Comparison of ENCODE assay signal across 14 cellular contexts in genomic region chr2:72719416-72719815, GRCh38.
DNase-seq lines count a peak whose midpoint lies in the region; ATAC-seq, FAIRE-seq and TF ChIP-seq lines count a peak whose summit lies in the region.
"Had no signal": no experiment of that assay in that cellular context is flagged by ENCODE, and none has a peak within 500 bp of the region (broad histone marks: within the 10 kb centered on the region; RNA-seq: fewer than 3 reads in every experiment).

No MANE protein-coding gene starts in this region.

- H3K27ac ChIP-seq in HepG2 (ENCODE audit: extremely low read length, insufficient read depth, low read length): no peak overlapping the region
- H3K27ac ChIP-seq in right lobe of liver: no peak overlapping the region
- H3K27ac ChIP-seq in iPS-18a (ENCODE audit: low read length): peak overlapping the region; percentile 87
- H3K27ac ChIP-seq: parathyroid adenoma had no signal

- WGBS in HepG2 (ENCODE audit: low lambda C conversion rate): 87% methylated on average over 4 of the region's 4 CpGs
- 77% methylated on average over 4 of the region's 4 CpGs for WGBS in right lobe of liver (ENCODE audit: insufficient coverage, low coverage, low lambda C conversion rate, missing lambda C conversion rate)

- H3K4me3 ChIP-seq in HepG2 (replicated peaks in 1 of 3; ENCODE audit: insufficient read depth in 1 of 3, low read depth in 2 of 3, low read length in 3 of 3) (no peak overlapping the region), right lobe of liver (no peak overlapping the region), iPS-18a (ENCODE audit: low read length) (peak overlapping the region; percentile 51)

- CTCF ChIA-PET in HepG2 (lab: Yijun Ruan, JAX; ENCODE audit: low intra/inter-chr PET ratio, low total read pairs): no interaction called here
- CTCF ChIA-PET in WTC11 (lab: Charles Lee): interaction anchor here (0.5 to 1.8 kb wide), 3 partner anchors 143 to 174 kb away, joined by 3 to 6 read pairs (median 3); partner anchors contain the start of gene SPR

- no peak overlapping the region for H3K9ac ChIP-seq in HepG2 (ENCODE audit: insufficient read depth, low read depth, low read length)
- peak overlapping the region; percentile 51 for H3K9ac ChIP-seq in iPS-18a (ENCODE audit: low read length)
- H3K9ac ChIP-seq: parathyroid adenoma had no signal

- ATAC-seq in HepG2 (no peak), right lobe of liver (no peak), WTC11 (peak; percentile 93), GM21717 (IDR thresholded peaks at IDR 0.05; ENCODE audit: unreplicated experiment) (no peak), HG03139 (IDR thresholded peaks at IDR 0.05; ENCODE audit: unreplicated experiment) (no peak)
- ATAC-seq: left lobe of liver, T-helper 17 cell had no signal

- H3K4me1 ChIP-seq in HepG2 (ENCODE audit: insufficient read depth, low read length) (peaks cover 37% of the 10 kb centered on the region), right lobe of liver (peaks cover 0 to 16% (median 8%) of the 10 kb centered on the region in 4 donors), iPS-18a (ENCODE audit: control insufficient read depth, low read depth, low read length) (peaks cover 17% of the 10 kb centered on the region)
- H3K4me1 ChIP-seq: BE2C had no signal

- POLR2A ChIA-PET in HepG2 (lab: Yijun Ruan, JAX) (no interaction called here), WTC11 (lab: Charles Lee) (no interaction called here)

- H3K9me3 ChIP-seq in HepG2 (ENCODE audit: low read length) (no peaks in the 10 kb centered on the region), right lobe of liver (no peaks in the 10 kb centered on the region), iPS-18a (ENCODE audit: control insufficient read depth, low read depth, low read length) (no peaks in the 10 kb centered on the region)
- H3K9me3 ChIP-seq: BE2C had no signal

- TF ChIP-seq RAD21 in HepG2 (CRISPR knock-in tag; IDR thresholded peaks at IDR 0.05): no peak

- intact Hi-C loops in HepG2 (cut with micrococcal nuclease; ENCODE audit: unreplicated experiment): no loop called here
- intact Hi-C loops in right lobe of liver (cut with DNase I): no loop called here

- peak overlapping the region; percentile 36 for H3K4me3 Mint-ChIP-seq in WTC11
- H3K4me3 Mint-ChIP-seq: T-helper 17 cell had no signal

- no peaks in the 10 kb centered on the region; a peak in 1 of 5 replicates for H3K36me3 ChIP-seq in HepG2 (replicated peaks in 1 of 2; ENCODE audit: control insufficient read depth in 1 of 2, insufficient read depth in 2 of 2, low read length in 2 of 2)
- no peaks in the 10 kb centered on the region for H3K36me3 ChIP-seq in right lobe of liver
- H3K36me3 ChIP-seq in iPS-18a (ENCODE audit: control insufficient read depth, low read depth, low read length): peaks cover 3% of the 10 kb centered on the region
- H3K36me3 ChIP-seq: BE2C had no signal

- in situ Hi-C loops in HepG2 (cut with HindIII; ENCODE audit: extremely low pct_ligation_motif_present, low pct_unique_long_range_greater_than_20kb): no loop called here

- TF ChIP-seq CTCF in HepG2 (CRISPR knock-in tag; IDR thresholded peaks at IDR 0.05): no peak
- TF ChIP-seq CTCF in right lobe of liver (IDR thresholded peaks at IDR 0.05): no peak
- no peak for TF ChIP-seq CTCF in WTC11 (IDR thresholded peaks at IDR 0.05)

- H3K9me3 Mint-ChIP-seq in WTC11: no peaks in the 10 kb centered on the region

- no peak for TF ChIP-seq EP300 in HepG2 (IDR thresholded peaks at IDR 0.05; ENCODE audit: low read depth in 2 of 2, low read length in 2 of 2)
- TF ChIP-seq EP300 in HepG2 (CRISPR knock-in tag; IDR thresholded peaks at IDR 0.05; ENCODE audit: borderline replicate concordance): no peak

- BruUV-seq in HepG2 (replicated peaks; lab: Mats Ljungman, UMichigan): no TSS peak

- DNase-seq in HepG2 (ENCODE audit: low spot score) (no peak), right lobe of liver (no peak), WTC11 (ENCODE audit: low spot score) (peak; percentile 29), Kasumi-1 (lab: John Stamatoyannopoulos, UW) (no peak), NCI-H524 (lab: John Stamatoyannopoulos, UW) (no peak)
- DNase-seq: BE2C; NCI-H1694; stimulated activated CD4-positive, alpha-beta T cell treated with anti-CD3 and anti-CD28 coated beads, Interleukin-4, amount 100 ng/mL, for 4 hours; T-helper 17 cell had no signal

- no peaks in the 10 kb centered on the region for H4K20me1 ChIP-seq in HepG2 (ENCODE audit: insufficient read depth, low read length)

- no peaks in the 10 kb centered on the region for H3K27me3 ChIP-seq in HepG2 (ENCODE audit: control insufficient read depth in 1 of 2, insufficient read depth in 2 of 2, low read length in 2 of 2)
- no peaks in the 10 kb centered on the region for H3K27me3 ChIP-seq in right lobe of liver
- H3K27me3 ChIP-seq in iPS-18a (ENCODE audit: control insufficient read depth, insufficient read depth, low read length): no peaks in the 10 kb centered on the region
- H3K27me3 ChIP-seq: BE2C had no signal

- no peaks in the 10 kb centered on the region for H3K36me3 Mint-ChIP-seq in WTC11

- no peaks in the 10 kb centered on the region for H3K27me3 Mint-ChIP-seq in WTC11 (ENCODE audit: low read depth)
- H3K27me3 Mint-ChIP-seq: T-helper 17 cell had no signal

- no peaks in the 10 kb centered on the region for H3K79me2 ChIP-seq in HepG2 (ENCODE audit: insufficient read depth, low read length)

- TF ChIP-seq POLR2A in HepG2 (IDR thresholded peaks at IDR 0.05; ENCODE audit: insufficient read depth in 1 of 2, low read depth in 2 of 2, low read length in 2 of 2) (no peak), right lobe of liver (IDR thresholded peaks at IDR 0.05) (no peak)

- peaks cover 39% of the 10 kb centered on the region for H3K4me1 Mint-ChIP-seq in WTC11
- H3K4me1 Mint-ChIP-seq: T-helper 17 cell had no signal

- H3K4me2 ChIP-seq in HepG2 (ENCODE audit: low read depth, low read length): no peak overlapping the region

- H3K27ac Mint-ChIP-seq in WTC11: peak overlapping the region; percentile 91
- H3K27ac Mint-ChIP-seq: T-helper 17 cell had no signal

- no peak overlapping the region for H2AFZ ChIP-seq in HepG2 (ENCODE audit: low read length)
- H2AFZ ChIP-seq: parathyroid adenoma had no signal

- no peak for FAIRE-seq in HepG2 (lab: Jason Lieb, UNC)

TF ChIP-seq in HepG2, 621 proteins besides CTCF, POLR2A, EP300 and RAD21:
- 0 out of 2 replicates have a peak, but pooled peaks have one; percentile 16 for TF ChIP-seq FOXA3 (CRISPR knock-in tag; IDR thresholded peaks at IDR 0.05)
- TF ChIP-seq TRIM22 (IDR thresholded peaks at IDR 0.05): no peak
- TF ChIP-seq SIX4 (CRISPR knock-in tag; IDR thresholded peaks at IDR 0.05): peak; percentile 86
- TF ChIP-seq SIX1 (CRISPR knock-in tag; IDR thresholded peaks at IDR 0.05; ENCODE audit: borderline replicate concordance): peak; percentile 92

TF ChIP-seq in WTC11, 78 proteins besides CTCF, POLR2A, EP300 and RAD21:
- no peak for TF ChIP-seq ZBTB21 (CRISPR knock-in tag; IDR thresholded peaks at IDR 0.05; ENCODE audit: borderline replicate concordance)
- TF ChIP-seq ZNF232 (CRISPR knock-in tag; IDR thresholded peaks at IDR 0.05): no peak
- TF ChIP-seq ATF3 (CRISPR knock-in tag; conservative IDR thresholded peaks at IDR 0.05): no peak
- TF ChIP-seq ATF1 (CRISPR knock-in tag; IDR thresholded peaks at IDR 0.05): no peak
